Comparison of ENCODE assay signal across 9 cellular contexts in genomic region chr2:98517636-98518035, GRCh38.
"Had no signal": no experiment of that assay in that cellular context is flagged by ENCODE, and none has a peak within 500 bp of the region (broad histone marks: within the 10 kb centered on the region; RNA-seq: fewer than 3 reads in every experiment).

No MANE protein-coding gene starts in this region.

- H3K4me3 Mint-ChIP-seq: activated CD4-positive, alpha-beta memory T cell treated with anti-CD3 and anti-CD28 coated beads, Interleukin-2, amount 10 ng/mL, durations not matched to agents 7 days and 5 days had no signal

- H3K27ac ChIP-seq: hepatocyte, right atrium auricular region, tibial artery, uterus had no signal

- H3K27ac Mint-ChIP-seq: activated CD4-positive, alpha-beta memory T cell treated with anti-CD3 and anti-CD28 coated beads, Interleukin-2, amount 10 ng/mL, durations not matched to agents 7 days and 5 days had no signal

- H3K27me3 Mint-ChIP-seq: activated CD4-positive, alpha-beta memory T cell treated with anti-CD3 and anti-CD28 coated beads, Interleukin-2, amount 10 ng/mL, durations not matched to agents 7 days and 5 days had no signal

- H3K9me3 ChIP-seq: right atrium auricular region, tibial artery, uterus had no signal

- H3K36me3 ChIP-seq: uterus had no signal

- H3K4me3 ChIP-seq: hepatocyte, right atrium auricular region, tibial artery, uterus had no signal

- H3K9me3 Mint-ChIP-seq: activated CD4-positive, alpha-beta memory T cell treated with anti-CD3 and anti-CD28 coated beads, Interleukin-2, amount 10 ng/mL, durations not matched to agents 7 days and 5 days had no signal

- H3K27me3 ChIP-seq: hepatocyte, right atrium auricular region, tibial artery, uterus had no signal

- DNase-seq: activated CD8-positive, alpha-beta memory T cell treated with anti-CD3 and anti-CD28 coated beads, Interleukin-2, amount 50 U/mL, for 48 hours; aorta; kidney glomerular epithelial cell; posterior cingulate gyrus; uterus had no signal
